8 cellular contexts compared by ENCODE assay signal in the genomic region with DNA sequence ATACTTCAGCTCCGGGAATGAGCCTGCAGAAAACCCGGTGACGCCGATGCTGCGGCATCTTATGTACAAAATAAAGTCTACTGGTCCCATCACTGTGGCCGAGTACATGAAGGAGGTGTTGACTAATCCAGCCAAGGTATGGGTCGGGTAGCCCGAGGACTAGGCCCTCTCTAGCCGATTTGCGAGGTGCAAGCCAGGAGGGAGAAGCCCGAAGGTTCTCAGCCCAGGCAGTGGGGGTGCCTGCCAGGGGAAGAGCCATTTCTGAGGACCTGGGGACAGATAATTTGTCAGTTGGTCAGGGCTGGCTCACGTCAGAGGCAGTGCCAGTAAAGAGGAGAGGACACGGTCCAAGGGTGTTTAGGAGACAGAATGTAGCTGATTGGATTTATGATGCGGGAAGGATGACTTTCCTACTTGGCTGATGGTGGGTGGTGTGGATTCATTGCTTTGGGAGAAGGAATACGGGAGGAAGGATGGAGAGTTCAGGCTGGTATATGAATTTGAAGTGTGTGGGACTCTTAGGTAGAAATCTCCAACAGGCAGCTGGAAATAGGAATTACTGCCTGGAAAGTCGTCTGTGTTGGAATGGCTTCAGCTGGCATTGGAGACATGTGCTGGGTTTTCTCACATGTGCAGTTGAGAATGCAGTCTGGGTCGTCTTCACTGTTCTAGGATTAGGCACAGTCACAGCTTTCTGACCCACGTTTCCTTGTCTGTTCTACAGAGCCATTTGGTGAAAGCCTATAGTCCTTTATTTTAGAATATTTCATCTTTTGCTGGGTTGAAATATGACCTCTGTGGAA. TPM values are rescaled to one million over a fixed set of nuclear protein-coding genes. Genes with fewer than 3 reads are reported as not detected.
DNase-seq lines count a peak whose midpoint lies in the region; ATAC-seq and TF ChIP-seq lines count a peak whose summit lies in the region.

No MANE protein-coding gene starts in this region.

- H3K4me3 ChIP-seq in gastroesophageal sphincter (peak overlapping the region; percentile 72 to 85), psoas muscle (peak overlapping the region; percentile 84)

- H3K4me1 ChIP-seq in gastroesophageal sphincter: peaks cover 6 to 43% (median 19%) of the 10 kb centered on the region in 3 donors
- peaks cover 27% of the 10 kb centered on the region for H3K4me1 ChIP-seq in psoas muscle

- H3K36me3 ChIP-seq in gastroesophageal sphincter (peaks cover 0 to 31% of the 10 kb centered on the region in 2 donors), psoas muscle (ENCODE audit: insufficient read depth in 1 of 2, low read depth in 1 of 2) (peaks cover 9 to 39% of the 10 kb centered on the region in 2 donors)

- peak; percentile 43 for DNase-seq in D341Med (ENCODE audit: low spot score)
- DNase-seq in UCSD-AML1 (lab: John Stamatoyannopoulos, UW; ENCODE audit: unreplicated experiment): peak; percentile 40
- DNase-seq in psoas muscle: peak; percentile 20 to 53
- no peak for DNase-seq in activated naive CD4-positive, alpha-beta T cell treated with Interleukin-2 at 50 U/mL for 16 hours
- DNase-seq in NCI-H2171 (lab: John Stamatoyannopoulos, UW): no peak

- TF ChIP-seq EP300 in gastroesophageal sphincter (IDR thresholded peaks at IDR 0.05): no peak

- no peak for TF ChIP-seq POLR2A in gastroesophageal sphincter (IDR thresholded peaks at IDR 0.05)

- H3K27ac ChIP-seq in gastroesophageal sphincter (peak overlapping the region; percentile 82 to 97 (median 94)), psoas muscle (peak overlapping the region; percentile 91)

- intact Hi-C loops in psoas muscle (cut with DNase I): loop anchor here in 1 of 2 donors (5.0 kb wide), 2 partner anchors 75 to 150 kb away; partner anchors contain the start of genes EIF2AK2, GPATCH11 and HEATR5B

- no peaks in the 10 kb centered on the region for H3K27me3 ChIP-seq in gastroesophageal sphincter
- H3K27me3 ChIP-seq in psoas muscle (ENCODE audit: insufficient read depth in 3 of 3, low read length in 2 of 3): no peaks in the 10 kb centered on the region

- TF ChIP-seq CTCF in gastroesophageal sphincter (IDR thresholded peaks at IDR 0.05) (no peak), psoas muscle (IDR thresholded peaks at IDR 0.05) (no peak)

- ATAC-seq in HG02759 (IDR thresholded peaks at IDR 0.05; ENCODE audit: unreplicated experiment): peak; percentile 8
- peak; percentile 16 for ATAC-seq in gastroesophageal sphincter
- peak; percentile 39 to 61 (median 56) for ATAC-seq in psoas muscle
- ATAC-seq in HG03097 (IDR thresholded peaks at IDR 0.05; ENCODE audit: low FRiP score, unreplicated experiment): no peak

- H3K9me3 ChIP-seq in gastroesophageal sphincter (no peaks in the 10 kb centered on the region), psoas muscle (no peaks in the 10 kb centered on the region)

- 9 to 19% methylated on average over 7 to 18 of the region's 18 CpGs for WGBS in gastroesophageal sphincter (ENCODE audit: low coverage in 1 of 2), 2 donors
- WGBS in psoas muscle, 3 donors: 6 to 7% (median 7%) methylated on average over 18 of the region's 18 CpGs

RNA-seq across cellular contexts. Expression of gene NDUFAF7, which starts 0.9 kb away (rescaled TPM):
- 10 to 100 TPM; 18.1 to 23.2 (median 19.4) TPM for total RNA-seq in gastroesophageal sphincter
- 10 to 100 TPM; 20.8 to 31.1 (median 23.3) TPM for total RNA-seq in psoas muscle
- 10 to 100 TPM; 15.1 to 19.1 (median 18.0) TPM for polyA plus RNA-seq in psoas muscle

RNA-seq across cellular contexts. Expression of gene CEBPZ, which starts 0.9 kb away (rescaled TPM):
- total RNA-seq in gastroesophageal sphincter (10 to 100 TPM; 22.1 to 48.9 (median 41.8) TPM), psoas muscle (10 to 100 TPM; 31.7 to 76.6 (median 64.9) TPM)
- 100 to 1,000 TPM in 1 of 3 donors, 10 to 100 TPM in 2; 68.9 to 124 (median 77.1) TPM for polyA plus RNA-seq in psoas muscle

RNA-seq across cellular contexts. Expression of gene CEBPZOS, which starts 36.0 kb away (rescaled TPM):
- total RNA-seq in gastroesophageal sphincter (10 to 100 TPM; 21.0 to 37.4 (median 28.7) TPM), psoas muscle (10 to 100 TPM; 47.3 to 78.0 (median 57.5) TPM)
- polyA plus RNA-seq in psoas muscle: 10 to 100 TPM; 30.6 to 51.6 (median 34.6) TPM

RNA-seq across cellular contexts. Expression of gene SULT6B1, which starts 43.9 kb away (rescaled TPM):
- total RNA-seq in gastroesophageal sphincter (not detected), psoas muscle (not detected)
- not detected for polyA plus RNA-seq in psoas muscle

Comparison
In these comparisons a context has a peak if more than half of its experiments do, and no peak if none do; other contexts are left out.
1. DNase-seq: peak in D341Med (single experiment), UCSD-AML1 (single experiment) and psoas muscle (2 of 2); none in activated naive CD4-positive, alpha-beta T cell treated with Interleukin-2 at 50 U/mL for 16 hours (single experiment) and NCI-H2171 (single experiment).